In genomic region chr12:123223241-123223668, GRCh38 we compare ENCODE assay signal across 9 cellular contexts. TPM values are rescaled to one million over a fixed set of nuclear protein-coding genes. Genes with fewer than 3 reads are reported as not detected.
DNase-seq lines count a peak whose midpoint lies in the region; ATAC-seq and TF ChIP-seq lines count a peak whose summit lies in the region.
"Had no signal": no experiment of that assay in that cellular context is flagged by ENCODE, and none has a peak within 500 bp of the region (broad histone marks: within the 10 kb centered on the region; RNA-seq: fewer than 3 reads in every experiment).

No MANE protein-coding gene starts in this region.

- H3K4me3 Mint-ChIP-seq in CD4-positive, alpha-beta T cell = peak overlapping the region; percentile 78

- H3K79me1 ChIP-seq in trophoblast cell (ENCODE audit: low read length) = no peaks in the 10 kb centered on the region

- no peak overlapping the region for H2BK120ac ChIP-seq in trophoblast cell (ENCODE audit: insufficient read depth, low read length, poor library complexity)

- peak; percentile 94 for ATAC-seq in CD4-positive, alpha-beta T cell (ENCODE audit: poor library complexity)
- peak; percentile 59 for ATAC-seq in HG03196 (IDR thresholded peaks at IDR 0.05; ENCODE audit: unreplicated experiment)
- ATAC-seq in foreskin keratinocyte = no peak
- ATAC-seq in HG02759 (IDR thresholded peaks at IDR 0.05; ENCODE audit: unreplicated experiment) = no peak

- H4K8ac ChIP-seq in trophoblast cell (ENCODE audit: low read depth, low read length) = no peak overlapping the region

- H3K4me1 ChIP-seq in trophoblast cell (ENCODE audit: control insufficient read depth in 1 of 2, insufficient read depth in 2 of 2, low read length in 2 of 2) (no peaks in the 10 kb centered on the region), foreskin keratinocyte (no peaks in the 10 kb centered on the region)

- no peak overlapping the region for H3K4ac ChIP-seq in trophoblast cell (ENCODE audit: low read depth, low read length)

- H2BK5ac ChIP-seq in trophoblast cell (ENCODE audit: low read depth, low read length, poor library complexity) = no peak overlapping the region

- no peak overlapping the region for H2AK5ac ChIP-seq in trophoblast cell (ENCODE audit: low read length)

- H3K36me3 ChIP-seq in trophoblast cell (ENCODE audit: control insufficient read depth in 1 of 2, insufficient read depth in 2 of 2, low read length in 2 of 2) = peaks cover 10 to 12% of the 10 kb centered on the region in 2 experiments

- no peak overlapping the region for H3K14ac ChIP-seq in trophoblast cell (ENCODE audit: low read length)

- H3K27me3 Mint-ChIP-seq in CD4-positive, alpha-beta T cell = no peaks in the 10 kb centered on the region

- H3K9ac ChIP-seq in trophoblast cell (ENCODE audit: low read length) = peak overlapping the region; percentile 12

- peak; percentile 26 to 60 (median 38) for DNase-seq in CD4-positive, alpha-beta T cell
- DNase-seq in activated T-cell treated with anti-CD3 and anti-CD28 coated beads for 1 hour (ENCODE audit: low read depth) (peak; percentile 37), trophoblast cell (no peak), RPMI8226 (no peak), foreskin fibroblast (no peak), foreskin keratinocyte (no peak)
- DNase-seq: upper lobe of left lung had no signal

- CTCF ChIA-PET in CD4-positive, alpha-beta T cell (lab: Charles Lee) = interaction anchor here (1.1 to 3.2 kb wide), 5 partner anchors 8 to 180 kb away, joined by 3 to 39 read pairs (median 6); partner anchors contain the start of genes MPHOSPH9 and MTRFR

- peak overlapping the region; percentile 53 for H3K27ac ChIP-seq in CD4-positive, alpha-beta T cell (ENCODE audit: low read depth, low read length)
- no peak overlapping the region for H3K27ac ChIP-seq in trophoblast cell (ENCODE audit: low read depth, low read length)
- no peak overlapping the region for H3K27ac ChIP-seq in foreskin keratinocyte

- H2BK12ac ChIP-seq in trophoblast cell (ENCODE audit: low read length) = no peak overlapping the region

- WGBS in trophoblast cell (ENCODE audit: extremely low coverage, insufficient coverage, insufficient read length) = no CpG with 5 or more reads among the region's 11 CpGs

- no peak overlapping the region for H4K91ac ChIP-seq in trophoblast cell (ENCODE audit: low read depth, low read length)

- no peak overlapping the region for H2AFZ ChIP-seq in trophoblast cell (ENCODE audit: insufficient read depth, low read length, poor library complexity)

- TF ChIP-seq CTCF in CD4-positive, alpha-beta T cell (IDR thresholded peaks at IDR 0.05) = no peak
- TF ChIP-seq CTCF in foreskin fibroblast (IDR thresholded peaks at IDR 0.05; ENCODE audit: low read depth, low read length) (no peak), foreskin keratinocyte (conservative IDR thresholded peaks at IDR 0.05) (no peak)

- POLR2A ChIA-PET in CD4-positive, alpha-beta T cell (lab: Charles Lee) = interaction anchor here (0.7 to 6.0 kb wide), 17 partner anchors 9 to 489 kb away, joined by 3 to 216 read pairs (median 4); partner anchors contain the start of genes ATP6V0A2, MPHOSPH9, MTRFR and OGFOD2

- peaks cover 36% of the 10 kb centered on the region for H3K4me1 Mint-ChIP-seq in CD4-positive, alpha-beta T cell (ENCODE audit: low read depth)

- H3K79me2 ChIP-seq in trophoblast cell (ENCODE audit: control insufficient read depth, insufficient read depth, low read length, poor library complexity) = no peaks in the 10 kb centered on the region

- H3K36me3 Mint-ChIP-seq in CD4-positive, alpha-beta T cell (ENCODE audit: low read depth) = peaks cover 58% of the 10 kb centered on the region

- H3K4me2 ChIP-seq in trophoblast cell (ENCODE audit: low read length) = no peak overlapping the region

- H3K9me3 Mint-ChIP-seq in CD4-positive, alpha-beta T cell = no peaks in the 10 kb centered on the region

- no peak overlapping the region for H4K12ac ChIP-seq in trophoblast cell (ENCODE audit: low read depth, low read length)

- peak overlapping the region; percentile 92 for H3K27ac Mint-ChIP-seq in CD4-positive, alpha-beta T cell

- no peak overlapping the region for H3K18ac ChIP-seq in trophoblast cell (ENCODE audit: low read length)

- intact Hi-C loops in CD4-positive, alpha-beta T cell (cut with DNase I, micrococcal nuclease) = loop anchor here in 1 of 2 experiments (1.0 kb wide), 2 partner anchors 10 to 15 kb away; partner anchors contain the start of genes MPHOSPH9 and MTRFR

- H3K27me3 ChIP-seq in CD4-positive, alpha-beta T cell (ENCODE audit: control insufficient read depth, insufficient read depth, low read length) = no peaks in the 10 kb centered on the region
- H3K27me3 ChIP-seq in trophoblast cell (ENCODE audit: insufficient read depth, low read length) (no peaks in the 10 kb centered on the region), foreskin keratinocyte (no peaks in the 10 kb centered on the region)
- H3K27me3 ChIP-seq: upper lobe of left lung had no signal

- no peak overlapping the region for H3K4me3 ChIP-seq in trophoblast cell (ENCODE audit: low read depth, low read length)
- no peak overlapping the region for H3K4me3 ChIP-seq in foreskin fibroblast (ENCODE audit: low read depth in 1 of 2, low read length in 2 of 2)
- H3K4me3 ChIP-seq: upper lobe of left lung had no signal

- no peak overlapping the region for H3K23ac ChIP-seq in trophoblast cell (ENCODE audit: low read length)

- H3K9me3 ChIP-seq in CD4-positive, alpha-beta T cell (ENCODE audit: control insufficient read depth, low read length) = no peaks in the 10 kb centered on the region
- H3K9me3 ChIP-seq in trophoblast cell (ENCODE audit: insufficient read depth, low read depth, low read length) = no peaks in the 10 kb centered on the region
- H3K9me3 ChIP-seq: upper lobe of left lung had no signal

RNA-seq across cellular contexts. Expression of gene MPHOSPH9, which starts 9.7 kb away (rescaled TPM):
- 10 to 100 TPM; 80.9 to 84.5 TPM for total RNA-seq in CD4-positive, alpha-beta T cell
- 16.0 and 16.5 TPM in 2 replicates for polyA plus RNA-seq in trophoblast cell (2013)
- total RNA-seq in foreskin keratinocyte = 19.8 and 25.7 TPM in 2 replicates
- 4.4 and 8.7 TPM in 2 replicates for polyA plus RNA-seq in foreskin keratinocyte

RNA-seq across cellular contexts. Expression of gene MTRFR, which starts 10.0 kb away (rescaled TPM):
- 10 to 100 TPM; 43.2 to 44.5 TPM for total RNA-seq in CD4-positive, alpha-beta T cell
- polyA plus RNA-seq in trophoblast cell (2013) = 8.8 and 9.1 TPM in 2 replicates
- total RNA-seq in foreskin keratinocyte = 15.8 and 17.4 TPM in 2 replicates
- 14.3 and 15.8 TPM in 2 replicates for polyA plus RNA-seq in foreskin keratinocyte

RNA-seq across cellular contexts. Expression of gene CDK2AP1, which starts 48.4 kb away (rescaled TPM):
- 1 to 10 TPM; 2.9 to 3.5 TPM for total RNA-seq in CD4-positive, alpha-beta T cell
- 232 and 240 TPM in 2 replicates for polyA plus RNA-seq in trophoblast cell (2013)
- 210 and 224 TPM in 2 replicates for total RNA-seq in foreskin keratinocyte
- 226 and 229 TPM in 2 replicates for polyA plus RNA-seq in foreskin keratinocyte

Comparison
In these comparisons a context has a peak if more than half of its experiments do, and no peak if none do; other contexts are left out.
1. ATAC-seq: peak in CD4-positive, alpha-beta T cell (single experiment) and HG03196 (single experiment); none in foreskin keratinocyte (single experiment) and HG02759 (single experiment).
2. DNase-seq: peak in CD4-positive, alpha-beta T cell (10 of 10) and activated T-cell treated with anti-CD3 and anti-CD28 coated beads for 1 hour (single experiment); none in trophoblast cell (0 of 2), RPMI8226 (single experiment), foreskin fibroblast (0 of 2) and foreskin keratinocyte (0 of 2).
3. RNA of gene CDK2AP1, which starts 48.4 kb away (total RNA-seq): 210 to 224 TPM in foreskin keratinocyte; 2.9 to 3.5 TPM in CD4-positive, alpha-beta T cell; every median in the first group is over 10 times any median in the second.